Comparison of ENCODE assay signal across 30 cellular contexts in genomic region chr17:7894866-7895265, GRCh38. TPM values are rescaled to one million over a fixed set of nuclear protein-coding genes. Genes with fewer than 3 reads are reported as not detected.
DNase-seq lines count a peak whose midpoint lies in the region; ATAC-seq and TF ChIP-seq lines count a peak whose summit lies in the region.
"Had no signal": no experiment of that assay in that cellular context is flagged by ENCODE, and none has a peak within 500 bp of the region (broad histone marks: within the 10 kb centered on the region; RNA-seq: fewer than 3 reads in every experiment).

No MANE protein-coding gene starts in this region.

- WGBS in mesenchymal stem cell = 95% methylated on average over 8 of the region's 8 CpGs
- WGBS in thyroid gland, 2 donors = 91 to 92% methylated on average over 8 of the region's 8 CpGs
- WGBS in esophagus muscularis mucosa = 85% methylated on average over 8 of the region's 8 CpGs

- no peak for ATAC-seq in activated CD4-positive, alpha-beta T cell treated with anti-CD3 and anti-CD28 coated beads for 36 hours
- ATAC-seq in activated T-helper 17 cell treated with anti-CD3 and anti-CD28 coated beads, Interleukin-2, amount 50 U/mL, for 72 hours (replicated peaks) = no peak
- ATAC-seq: activated T-cell treated with anti-CD3 and anti-CD28 coated beads, Interleukin-2, amount 50 U/mL, for 4 hours; GM23338; heart left ventricle; Panc1; right lobe of liver had no signal

- H3K27me3 ChIP-seq in mesenchymal stem cell (ENCODE audit: control insufficient read depth in 1 of 2, insufficient read depth in 1 of 2, low read length in 2 of 2) = no peaks in the 10 kb centered on the region
- no peaks in the 10 kb centered on the region for H3K27me3 ChIP-seq in thyroid gland
- no peaks in the 10 kb centered on the region for H3K27me3 ChIP-seq in esophagus muscularis mucosa
- H3K27me3 ChIP-seq: colonic mucosa, heart left ventricle, right lobe of liver, upper lobe of left lung had no signal

- TF ChIP-seq POLR2A in thyroid gland (IDR thresholded peaks at IDR 0.05) = no peak
- TF ChIP-seq POLR2A in esophagus muscularis mucosa (IDR thresholded peaks at IDR 0.05; ENCODE audit: low read depth) = no peak

- peak overlapping the region; percentile 37 for H3K27ac Mint-ChIP-seq in activated CD4-positive, alpha-beta T cell treated with anti-CD3 and anti-CD28 coated beads for 36 hours
- no peak overlapping the region for H3K27ac Mint-ChIP-seq in activated CD4-positive, alpha-beta T cell treated with anti-CD3 and anti-CD28 coated beads, Interleukin-2, amount 10 ng/mL, durations not matched to agents 7 days and 5 days
- peak overlapping the region; percentile 39 for H3K27ac Mint-ChIP-seq in activated T-helper 17 cell treated with anti-CD3 and anti-CD28 coated beads, Interleukin-2, amount 50 U/mL, for 72 hours
- H3K27ac Mint-ChIP-seq: GM23338; mesothelial cell of epicardium; progenitor cell of endocrine pancreas; T-helper 2 cell treated with Interferon-gamma antibody and Interleukin-4, amounts not matched to agents 5 μg/mL and 100 μg/mL, for 36 hours had no signal

- H3K4me2 ChIP-seq in mesenchymal stem cell (ENCODE audit: low read length, poor library complexity, severe bottlenecking) = no peak overlapping the region
- H3K4me2 ChIP-seq: GM23338 had no signal

- CTCF ChIA-PET in activated CD4-positive, alpha-beta T cell treated with anti-CD3 and anti-CD28 coated beads for 36 hours (lab: Charles Lee) = no interaction called here
- CTCF ChIA-PET in activated CD4-positive, alpha-beta T cell treated with anti-CD3 and anti-CD28 coated beads, Interleukin-2, amount 10 ng/mL, durations not matched to agents 7 days and 5 days (lab: Charles Lee) = interaction anchor here (0.5 kb wide), 1 partner anchor 20 kb away, joined by 3 read pairs; no protein-coding TSS in a partner anchor

- H3K4ac ChIP-seq in mesenchymal stem cell (ENCODE audit: low read depth in 1 of 2, low read length in 2 of 2) = no peak overlapping the region

- H2AK5ac ChIP-seq in mesenchymal stem cell (ENCODE audit: low read length, severe bottlenecking) = no peak overlapping the region

- no peak overlapping the region for H3K4me3 ChIP-seq in mesenchymal stem cell (ENCODE audit: insufficient read depth in 1 of 2, low read depth in 1 of 2, low read length in 2 of 2)
- no peak overlapping the region for H3K4me3 ChIP-seq in thyroid gland (replicated peaks in 1 of 3)
- no peak overlapping the region for H3K4me3 ChIP-seq in esophagus muscularis mucosa
- H3K4me3 ChIP-seq: colonic mucosa, GM23338, heart left ventricle, right lobe of liver, upper lobe of left lung had no signal

- no peak overlapping the region for H4K91ac ChIP-seq in mesenchymal stem cell (ENCODE audit: low read length)

- no peak overlapping the region for H3K23ac ChIP-seq in mesenchymal stem cell (ENCODE audit: low read length in 2 of 2)

- no peak overlapping the region for H2BK120ac ChIP-seq in mesenchymal stem cell (ENCODE audit: low read depth, low read length)

- H3K36me3 ChIP-seq in mesenchymal stem cell (ENCODE audit: control insufficient read depth in 1 of 2, insufficient read depth in 2 of 2, low read depth in 1 of 2, low read length in 2 of 2) (peaks cover 78 to 84% of the 10 kb centered on the region in 2 experiments), thyroid gland (peaks cover 58 to 68% of the 10 kb centered on the region in 2 donors), esophagus muscularis mucosa (peaks cover 35 to 92% (median 69%) of the 10 kb centered on the region in 4 donors)

- no peak overlapping the region for H2BK5ac ChIP-seq in mesenchymal stem cell (ENCODE audit: low read depth, low read length, poor library complexity, severe bottlenecking)

- no peaks in the 10 kb centered on the region for H3K27me3 Mint-ChIP-seq in activated CD4-positive, alpha-beta T cell treated with anti-CD3 and anti-CD28 coated beads for 36 hours
- H3K27me3 Mint-ChIP-seq in activated CD4-positive, alpha-beta T cell treated with anti-CD3 and anti-CD28 coated beads, Interleukin-2, amount 10 ng/mL, durations not matched to agents 7 days and 5 days = no peaks in the 10 kb centered on the region
- no peaks in the 10 kb centered on the region for H3K27me3 Mint-ChIP-seq in activated T-helper 17 cell treated with anti-CD3 and anti-CD28 coated beads, Interleukin-2, amount 50 U/mL, for 72 hours
- H3K27me3 Mint-ChIP-seq: activated naive CD8-positive, alpha-beta T cell treated with anti-CD3 and anti-CD28 coated beads, Interleukin-2, amount 10 ng/mL, durations not matched to agents 7 days and 5 days; progenitor cell of endocrine pancreas had no signal

- no peak for DNase-seq in activated CD4-positive, alpha-beta T cell treated with anti-CD3 and anti-CD28 coated beads for 36 hours
- DNase-seq in activated CD4-positive, alpha-beta T cell treated with anti-CD3 and anti-CD28 coated beads, Interleukin-2, amount 10 ng/mL, durations not matched to agents 7 days and 5 days = no peak
- peak; percentile 1 for DNase-seq in AG20443 (ENCODE audit: low spot score)
- DNase-seq in mesenchymal stem cell = no peak
- DNase-seq in thyroid gland = no peak
- no peak for DNase-seq in esophagus muscularis mucosa (ENCODE audit: extremely low spot score)
- no peak for DNase-seq in SK-N-DZ (ENCODE audit: low spot score)
- DNase-seq: activated naive CD8-positive, alpha-beta T cell treated with anti-CD3 and anti-CD28 coated beads, Interleukin-2, amount 10 ng/mL, durations not matched to agents 7 days and 5 days; activated T-cell treated with anti-CD3 and anti-CD28 coated beads, Interleukin-2, amount 50 U/mL, for 4 hours; colonic mucosa; effector memory CD4-positive, alpha-beta T cell; NCI-H1048; NCI-H1694; NCI-H446; NCI-H774; right lobe of liver; SHP77; stimulated activated CD4-positive, alpha-beta T cell treated with anti-CD3 and anti-CD28 coated beads, Interleukin-12 subunit alpha, Interleukin-12 subunit beta, amount 100 ng/mL, for 4 hours; stimulated activated CD4-positive, alpha-beta T cell treated with anti-CD3 and anti-CD28 coated beads, Interleukin-4, amount 100 ng/mL, for 1 hour; substantia nigra; upper lobe of left lung had no signal

- H3K79me1 ChIP-seq in mesenchymal stem cell (replicated peaks; ENCODE audit: low read length, poor library complexity, severe bottlenecking) = peaks cover 60% of the 10 kb centered on the region

- no peak for TF ChIP-seq EP300 in esophagus muscularis mucosa (IDR thresholded peaks at IDR 0.05)

- H3K14ac ChIP-seq in mesenchymal stem cell (ENCODE audit: low read length in 2 of 2) = no peak overlapping the region

- no peaks in the 10 kb centered on the region for H3K9me3 ChIP-seq in mesenchymal stem cell (ENCODE audit: control insufficient read depth, low read length)
- no peaks in the 10 kb centered on the region for H3K9me3 ChIP-seq in thyroid gland
- H3K9me3 ChIP-seq in esophagus muscularis mucosa = no peaks in the 10 kb centered on the region
- H3K9me3 ChIP-seq: colonic mucosa, heart left ventricle, right lobe of liver, upper lobe of left lung had no signal

- H3K9ac ChIP-seq in mesenchymal stem cell (ENCODE audit: low read length) = peak overlapping the region; percentile 5

- no peak overlapping the region for H4K8ac ChIP-seq in mesenchymal stem cell (ENCODE audit: low read length)

- H3K4me1 Mint-ChIP-seq in activated CD4-positive, alpha-beta T cell treated with anti-CD3 and anti-CD28 coated beads for 36 hours = peaks cover 19% of the 10 kb centered on the region
- peaks cover 28% of the 10 kb centered on the region for H3K4me1 Mint-ChIP-seq in activated CD4-positive, alpha-beta T cell treated with anti-CD3 and anti-CD28 coated beads, Interleukin-2, amount 10 ng/mL, durations not matched to agents 7 days and 5 days
- H3K4me1 Mint-ChIP-seq in activated T-helper 17 cell treated with anti-CD3 and anti-CD28 coated beads, Interleukin-2, amount 50 U/mL, for 72 hours = peaks cover 27% of the 10 kb centered on the region
- H3K4me1 Mint-ChIP-seq: GM23338, mesothelial cell of epicardium had no signal

- no peak overlapping the region for H3K27ac ChIP-seq in mesenchymal stem cell (ENCODE audit: low read length, poor library complexity, severe bottlenecking)
- H3K27ac ChIP-seq in thyroid gland = no peak overlapping the region
- no peak overlapping the region for H3K27ac ChIP-seq in esophagus muscularis mucosa (replicated peaks in 1 of 4)
- H3K27ac ChIP-seq: 22Rv1, C4-2B, colonic mucosa, heart left ventricle, right lobe of liver, upper lobe of left lung had no signal

- intact Hi-C loops in activated CD4-positive, alpha-beta T cell treated with anti-CD3 and anti-CD28 coated beads for 36 hours (cut with DNase I, micrococcal nuclease) = no loop called here
- intact Hi-C loops in thyroid gland (cut with DNase I) (no loop called here), esophagus muscularis mucosa (cut with DNase I) (loop anchor here (5.0 kb wide), 2 partner anchors 33 to 73 kb away; no protein-coding TSS in a partner anchor)

- no peaks in the 10 kb centered on the region for H3K9me3 Mint-ChIP-seq in activated CD4-positive, alpha-beta T cell treated with anti-CD3 and anti-CD28 coated beads for 36 hours (ENCODE audit: low read depth)
- no peaks in the 10 kb centered on the region for H3K9me3 Mint-ChIP-seq in activated CD4-positive, alpha-beta T cell treated with anti-CD3 and anti-CD28 coated beads, Interleukin-2, amount 10 ng/mL, durations not matched to agents 7 days and 5 days
- no peaks in the 10 kb centered on the region for H3K9me3 Mint-ChIP-seq in activated T-helper 17 cell treated with anti-CD3 and anti-CD28 coated beads, Interleukin-2, amount 50 U/mL, for 72 hours
- H3K9me3 Mint-ChIP-seq: activated naive CD8-positive, alpha-beta T cell treated with anti-CD3 and anti-CD28 coated beads, Interleukin-2, amount 10 ng/mL, durations not matched to agents 7 days and 5 days; activated T-cell treated with anti-CD3 and anti-CD28 coated beads, Interleukin-2, amount 50 U/mL, for 4 hours; GM23338; mesothelial cell of epicardium; T-helper 2 cell treated with Interferon-gamma antibody and Interleukin-4, amounts not matched to agents 5 μg/mL and 100 μg/mL, for 36 hours had no signal

- POLR2A ChIA-PET in activated CD4-positive, alpha-beta T cell treated with anti-CD3 and anti-CD28 coated beads for 36 hours (lab: Charles Lee) = no interaction called here
- POLR2A ChIA-PET in activated CD4-positive, alpha-beta T cell treated with anti-CD3 and anti-CD28 coated beads, Interleukin-2, amount 10 ng/mL, durations not matched to agents 7 days and 5 days (lab: Charles Lee) = no interaction called here

- no peak for TF ChIP-seq CTCF in thyroid gland (IDR thresholded peaks at IDR 0.05)
- no peak for TF ChIP-seq CTCF in esophagus muscularis mucosa (IDR thresholded peaks at IDR 0.05)

- no peak overlapping the region for H2AFZ ChIP-seq in mesenchymal stem cell (ENCODE audit: low read depth, low read length)
- H2AFZ ChIP-seq: GM23338 had no signal

- peaks cover 81% of the 10 kb centered on the region for H3K36me3 Mint-ChIP-seq in activated CD4-positive, alpha-beta T cell treated with anti-CD3 and anti-CD28 coated beads for 36 hours (ENCODE audit: low read depth)
- peaks cover 82% of the 10 kb centered on the region for H3K36me3 Mint-ChIP-seq in activated CD4-positive, alpha-beta T cell treated with anti-CD3 and anti-CD28 coated beads, Interleukin-2, amount 10 ng/mL, durations not matched to agents 7 days and 5 days (ENCODE audit: low read depth)
- H3K36me3 Mint-ChIP-seq in activated T-helper 17 cell treated with anti-CD3 and anti-CD28 coated beads, Interleukin-2, amount 50 U/mL, for 72 hours (ENCODE audit: low read depth) = no peaks in the 10 kb centered on the region

- no peak overlapping the region for H2BK15ac ChIP-seq in mesenchymal stem cell (ENCODE audit: low read depth, poor library complexity, severe bottlenecking)

- no peaks in the 10 kb centered on the region for H3K4me1 ChIP-seq in mesenchymal stem cell (ENCODE audit: control insufficient read depth, insufficient read depth, low read depth, low read length)
- H3K4me1 ChIP-seq in thyroid gland = peaks cover 0 to 3% of the 10 kb centered on the region in 2 donors
- peaks cover 4 to 11% (median 7%) of the 10 kb centered on the region in 4 donors for H3K4me1 ChIP-seq in esophagus muscularis mucosa

- no peak overlapping the region for H3K18ac ChIP-seq in mesenchymal stem cell (ENCODE audit: low read depth in 1 of 2, low read length in 2 of 2)

- H2BK12ac ChIP-seq in mesenchymal stem cell (ENCODE audit: low read length in 2 of 2) = no peak overlapping the region

- H3K4me3 Mint-ChIP-seq in activated CD4-positive, alpha-beta T cell treated with anti-CD3 and anti-CD28 coated beads for 36 hours = no peak overlapping the region
- H3K4me3 Mint-ChIP-seq in activated CD4-positive, alpha-beta T cell treated with anti-CD3 and anti-CD28 coated beads, Interleukin-2, amount 10 ng/mL, durations not matched to agents 7 days and 5 days = no peak overlapping the region
- no peak overlapping the region for H3K4me3 Mint-ChIP-seq in activated T-helper 17 cell treated with anti-CD3 and anti-CD28 coated beads, Interleukin-2, amount 50 U/mL, for 72 hours
- H3K4me3 Mint-ChIP-seq: activated naive CD8-positive, alpha-beta T cell treated with anti-CD3 and anti-CD28 coated beads, Interleukin-2, amount 10 ng/mL, durations not matched to agents 7 days and 5 days; activated T-cell treated with anti-CD3 and anti-CD28 coated beads, Interleukin-2, amount 50 U/mL, for 4 hours; GM23338; mesothelial cell of epicardium; T-helper 2 cell treated with Interferon-gamma antibody and Interleukin-4, amounts not matched to agents 5 μg/mL and 100 μg/mL, for 36 hours had no signal

RNA-seq across cellular contexts. Expression of gene CHD3, which starts 6.3 kb away (rescaled TPM):
- 100 to 1,000 TPM; 145 to 161 TPM for total RNA-seq in activated CD4-positive, alpha-beta T cell treated with anti-CD3 and anti-CD28 coated beads for 36 hours
- total RNA-seq in activated CD4-positive, alpha-beta T cell treated with anti-CD3 and anti-CD28 coated beads, Interleukin-2, amount 10 ng/mL, durations not matched to agents 7 days and 5 days = 100 to 1,000 TPM; 216 to 223 TPM
- 100 to 1,000 TPM; 154 to 217 TPM for total RNA-seq in activated T-helper 17 cell treated with anti-CD3 and anti-CD28 coated beads, Interleukin-2, amount 50 U/mL, for 72 hours
- 56.3 TPM for polyA plus RNA-seq in mesenchymal stem cell (2013, experiment 1 of 2)
- polyA plus RNA-seq in mesenchymal stem cell (2013, experiment 2 of 2) = 50.2 TPM
- total RNA-seq in thyroid gland (100 to 1,000 TPM in 1 of 4 donors, 10 to 100 TPM in 3; 78.9 to 117 (median 91.4) TPM), esophagus muscularis mucosa (100 to 1,000 TPM in 3 of 4 donors, 10 to 100 TPM in 1; 82.7 to 139 (median 111) TPM)
- 53.5 and 55.5 TPM in 2 replicates for polyA plus RNA-seq in SK-N-DZ (2014; cell fraction: cytosol; rRNA removed)
- polyA plus RNA-seq in SK-N-DZ (2014; cell fraction: nucleus; rRNA removed) = 91.9 and 124 TPM in 2 replicates

RNA-seq across cellular contexts. Expression of gene RNF227, which starts 21.2 kb away (rescaled TPM):
- total RNA-seq in activated CD4-positive, alpha-beta T cell treated with anti-CD3 and anti-CD28 coated beads for 36 hours = 1 to 10 TPM; 3.8 to 5.6 TPM
- total RNA-seq in activated CD4-positive, alpha-beta T cell treated with anti-CD3 and anti-CD28 coated beads, Interleukin-2, amount 10 ng/mL, durations not matched to agents 7 days and 5 days = 1 to 10 TPM; 4.4 to 4.5 TPM
- 10 to 100 TPM in 1 of 2 donors, 1 to 10 TPM in 1; 2.4 to 11.7 TPM for total RNA-seq in activated T-helper 17 cell treated with anti-CD3 and anti-CD28 coated beads, Interleukin-2, amount 50 U/mL, for 72 hours
- 0.39 TPM for polyA plus RNA-seq in mesenchymal stem cell (2013, experiment 1 of 2)
- polyA plus RNA-seq in mesenchymal stem cell (2013, experiment 2 of 2) = 0.38 TPM
- total RNA-seq in thyroid gland (1 to 10 TPM; 1.1 to 4.3 (median 2.2) TPM), esophagus muscularis mucosa (10 to 100 TPM in 1 of 4 donors, 1 to 10 TPM in 3; 2.1 to 29.2 (median 5.7) TPM)
- 4.1 and 4.3 TPM in 2 replicates for polyA plus RNA-seq in SK-N-DZ (2014; cell fraction: cytosol; rRNA removed)
- 1.7 and 3.0 TPM in 2 replicates for polyA plus RNA-seq in SK-N-DZ (2014; cell fraction: nucleus; rRNA removed)

RNA-seq across cellular contexts. Expression of gene KCNAB3, which starts 34.8 kb away (rescaled TPM):
- total RNA-seq in activated CD4-positive, alpha-beta T cell treated with anti-CD3 and anti-CD28 coated beads for 36 hours = 1 to 10 TPM; 6.6 to 8.3 TPM
- total RNA-seq in activated CD4-positive, alpha-beta T cell treated with anti-CD3 and anti-CD28 coated beads, Interleukin-2, amount 10 ng/mL, durations not matched to agents 7 days and 5 days = 10 to 100 TPM; 11.8 to 12.4 TPM
- 10 to 100 TPM in 1 of 2 donors, 1 to 10 TPM in 1; 8.6 to 11.9 TPM for total RNA-seq in activated T-helper 17 cell treated with anti-CD3 and anti-CD28 coated beads, Interleukin-2, amount 50 U/mL, for 72 hours
- 1.5 TPM for polyA plus RNA-seq in mesenchymal stem cell (2013, experiment 1 of 2)
- polyA plus RNA-seq in mesenchymal stem cell (2013, experiment 2 of 2) = 0.95 TPM
- total RNA-seq in thyroid gland (1 to 10 TPM in 2 of 4 donors, under 1 TPM in 2; 0.40 to 3.7 (median 1.5) TPM), esophagus muscularis mucosa (1 to 10 TPM in 1 of 4 donors, under 1 TPM in 3; 0.23 to 1.2 (median 0.41) TPM)
- polyA plus RNA-seq in SK-N-DZ (2014; cell fraction: cytosol; rRNA removed) = 4.5 and 6.5 TPM in 2 replicates
- polyA plus RNA-seq in SK-N-DZ (2014; cell fraction: nucleus; rRNA removed) = 81.5 and 84.6 TPM in 2 replicates

RNA-seq across cellular contexts. Expression of gene TRAPPC1, which starts 36.9 kb away (rescaled TPM):
- 100 to 1,000 TPM; 166 to 169 TPM for total RNA-seq in activated CD4-positive, alpha-beta T cell treated with anti-CD3 and anti-CD28 coated beads for 36 hours
- 100 to 1,000 TPM; 235 to 251 TPM for total RNA-seq in activated CD4-positive, alpha-beta T cell treated with anti-CD3 and anti-CD28 coated beads, Interleukin-2, amount 10 ng/mL, durations not matched to agents 7 days and 5 days
- 100 to 1,000 TPM; 179 to 180 TPM for total RNA-seq in activated T-helper 17 cell treated with anti-CD3 and anti-CD28 coated beads, Interleukin-2, amount 50 U/mL, for 72 hours
- 267 TPM for polyA plus RNA-seq in mesenchymal stem cell (2013, experiment 1 of 2)
- polyA plus RNA-seq in mesenchymal stem cell (2013, experiment 2 of 2) = 276 TPM
- 10 to 100 TPM; 40.2 to 59.0 (median 53.4) TPM for total RNA-seq in thyroid gland
- 10 to 100 TPM; 36.3 to 68.8 (median 43.1) TPM for total RNA-seq in esophagus muscularis mucosa
- polyA plus RNA-seq in SK-N-DZ (2014; cell fraction: cytosol; rRNA removed) = 31.1 and 35.0 TPM in 2 replicates
- 18.6 and 59.7 TPM in 2 replicates for polyA plus RNA-seq in SK-N-DZ (2014; cell fraction: nucleus; rRNA removed)

RNA-seq across cellular contexts. Expression of gene CYB5D1, which starts 37.1 kb away (rescaled TPM):
- 10 to 100 TPM; 12.5 to 12.6 TPM for total RNA-seq in activated CD4-positive, alpha-beta T cell treated with anti-CD3 and anti-CD28 coated beads for 36 hours
- 1 to 10 TPM; 8.2 to 9.0 TPM for total RNA-seq in activated CD4-positive, alpha-beta T cell treated with anti-CD3 and anti-CD28 coated beads, Interleukin-2, amount 10 ng/mL, durations not matched to agents 7 days and 5 days
- 10 to 100 TPM; 14.8 to 19.4 TPM for total RNA-seq in activated T-helper 17 cell treated with anti-CD3 and anti-CD28 coated beads, Interleukin-2, amount 50 U/mL, for 72 hours
- 7.9 TPM for polyA plus RNA-seq in mesenchymal stem cell (2013, experiment 1 of 2)
- polyA plus RNA-seq in mesenchymal stem cell (2013, experiment 2 of 2) = 8.0 TPM
- total RNA-seq in thyroid gland = 10 to 100 TPM; 14.9 to 29.5 (median 23.5) TPM
- total RNA-seq in esophagus muscularis mucosa = 10 to 100 TPM; 11.6 to 14.9 (median 12.0) TPM
- polyA plus RNA-seq in SK-N-DZ (2014; cell fraction: cytosol; rRNA removed) = 7.8 and 9.6 TPM in 2 replicates
- polyA plus RNA-seq in SK-N-DZ (2014; cell fraction: nucleus; rRNA removed) = 7.2 and 7.6 TPM in 2 replicates
